ENCODE assay signal across 8 cellular contexts in genomic region chr7:520503-521161, GRCh38. TPM values are rescaled to one million over a fixed set of nuclear protein-coding genes. Genes with fewer than 3 reads are reported as not detected.
DNase-seq lines count a peak whose midpoint lies in the region; ATAC-seq and TF ChIP-seq lines count a peak whose summit lies in the region.

No MANE protein-coding gene starts in this region.

- no peak overlapping the region for H2BK120ac ChIP-seq in mesendoderm (ENCODE audit: low read depth, low read length)

- H3K9me3 ChIP-seq in heart left ventricle (no peaks in the 10 kb centered on the region), uterus (no peaks in the 10 kb centered on the region)

- no peak overlapping the region for H3K56ac ChIP-seq in mesendoderm (ENCODE audit: low read length)

- no peak overlapping the region for H3K4me2 ChIP-seq in mesendoderm (ENCODE audit: low read length)

- TF ChIP-seq POLR2A in heart left ventricle (IDR thresholded peaks at IDR 0.05) (no peak), uterus (IDR thresholded peaks at IDR 0.05) (no peak)

- no peak overlapping the region for H3K4ac ChIP-seq in mesendoderm (ENCODE audit: low read depth, low read length)

- no peak for TF ChIP-seq CTCF in heart left ventricle (IDR thresholded peaks at IDR 0.05)
- TF ChIP-seq CTCF in uterus (IDR thresholded peaks at IDR 0.05), result peak in 1 of 4 experiments; percentile 28

- 18 to 47% (median 25%) methylated on average over 3 to 63 of the region's 63 CpGs for WGBS in heart left ventricle, 4 donors
- no CpG with 5 or more reads among the region's 63 CpGs for WGBS in mesendoderm (ENCODE audit: extremely low coverage, insufficient coverage, low lambda C conversion rate)

- H3K27me3 ChIP-seq in heart left ventricle (peaks cover 0 to 64% (median 0%) of the 10 kb centered on the region in 9 donors), mesendoderm (ENCODE audit: insufficient read depth, low read length, poor library complexity) (peaks cover 32% of the 10 kb centered on the region), uterus (peaks cover 0 to 7% of the 10 kb centered on the region in 2 donors)

- H3K9me3 Mint-ChIP-seq in central memory CD8-positive, alpha-beta T cell, result no peaks in the 10 kb centered on the region

- peak overlapping the region; percentile 60 for H3K4me3 Mint-ChIP-seq in central memory CD8-positive, alpha-beta T cell

- no peaks in the 10 kb centered on the region for H3K79me1 ChIP-seq in mesendoderm (ENCODE audit: low read length)

- no peak overlapping the region for H3K27ac Mint-ChIP-seq in central memory CD8-positive, alpha-beta T cell (ENCODE audit: low read depth)

- no peak overlapping the region for H4K5ac ChIP-seq in mesendoderm (ENCODE audit: low read length)

- no peaks in the 10 kb centered on the region for H3K36me3 ChIP-seq in heart left ventricle
- H3K36me3 ChIP-seq in mesendoderm (ENCODE audit: control insufficient read depth, insufficient read depth, low read length), result no peaks in the 10 kb centered on the region
- no peaks in the 10 kb centered on the region for H3K36me3 ChIP-seq in uterus

- H3K18ac ChIP-seq in mesendoderm (ENCODE audit: low read length), result no peak overlapping the region

- no peak for DNase-seq in heart left ventricle
- no peak for DNase-seq in Right ventricle myocardium inferior (ENCODE audit: missing footprints)
- no peak for DNase-seq in central memory CD8-positive, alpha-beta T cell (ENCODE audit: low spot score in 2 of 2)
- DNase-seq in mesendoderm, result peak; percentile 21
- DNase-seq in uterus, result peak; percentile 56 to 57
- DNase-seq in NCI-H146 (lab: John Stamatoyannopoulos, UW), result no peak
- DNase-seq in iPS-NIHi7 (ENCODE audit: extremely low spot score), result no peak

- H3K36me3 Mint-ChIP-seq in central memory CD8-positive, alpha-beta T cell (ENCODE audit: insufficient read depth), result peaks cover 1% of the 10 kb centered on the region

- no peak for ATAC-seq in heart left ventricle
- ATAC-seq in Right ventricle myocardium inferior, result no peak
- no peak for ATAC-seq in central memory CD8-positive, alpha-beta T cell (replicated peaks; ENCODE audit: extremely low read depth, poor library complexity, severe bottlenecking)
- no peak for ATAC-seq in GM19328 (IDR thresholded peaks at IDR 0.05; ENCODE audit: unreplicated experiment)

- H3K4me1 ChIP-seq in heart left ventricle (peaks cover 0 to 76% (median 30%) of the 10 kb centered on the region in 12 donors), mesendoderm (ENCODE audit: control insufficient read depth, low read depth, low read length) (no peaks in the 10 kb centered on the region), uterus (peaks cover 0 to 6% of the 10 kb centered on the region in 2 donors)

- H3K79me2 ChIP-seq in mesendoderm (ENCODE audit: control insufficient read depth, insufficient read depth, low read length), result no peaks in the 10 kb centered on the region

- peak overlapping the region; percentile 86 to 97 (median 92) for H3K27ac ChIP-seq in heart left ventricle
- H3K27ac ChIP-seq in mesendoderm (ENCODE audit: low read depth, low read length), result no peak overlapping the region
- peak overlapping the region; percentile 82 to 92 for H3K27ac ChIP-seq in uterus

- peaks cover 30% of the 10 kb centered on the region for H3K27me3 Mint-ChIP-seq in central memory CD8-positive, alpha-beta T cell

- H2BK15ac ChIP-seq in mesendoderm (replicated peaks; ENCODE audit: low read depth), result no peak overlapping the region

- peak overlapping the region; percentile 80 for H3K23ac ChIP-seq in mesendoderm (ENCODE audit: low read length)

- intact Hi-C loops in heart left ventricle (cut with DNase I) (loop anchor here in 8 of 10 donors (5.0 to 10.0 kb wide), 9 partner anchors 72 to 357 kb away; partner anchors contain the start of genes DNAAF5 (in 1 of the 8), GET4 (in 1 of the 8) and PRKAR1B (in 1 of the 8)), Right ventricle myocardium inferior (cut with DNase I) (loop anchor here (2.0 to 5.0 kb wide), 2 partner anchors 122 to 144 kb away; no protein-coding TSS in a partner anchor), uterus (cut with DNase I; ENCODE audit: low total_unique reads) (loop anchor here (5.0 kb wide), 1 partner anchor 72 kb away; no protein-coding TSS in a partner anchor)

- no peak overlapping the region for H4K8ac ChIP-seq in mesendoderm (ENCODE audit: low read depth, low read length)

- no peak overlapping the region for H3K9ac ChIP-seq in mesendoderm (ENCODE audit: low read length)

- peaks cover 11% of the 10 kb centered on the region for H3K4me1 Mint-ChIP-seq in central memory CD8-positive, alpha-beta T cell

- H2BK5ac ChIP-seq in mesendoderm (ENCODE audit: low read length), result no peak overlapping the region

- H3K4me3 ChIP-seq in heart left ventricle, result peak overlapping the region; percentile 19 to 92 (median 60)
- no peak overlapping the region for H3K4me3 ChIP-seq in mesendoderm (ENCODE audit: low read length)
- peak overlapping the region; percentile 23 to 50 for H3K4me3 ChIP-seq in uterus

- no peak overlapping the region for H2AK5ac ChIP-seq in mesendoderm (ENCODE audit: low read length)

RNA-seq across cellular contexts. Expression of gene PDGFA, which starts 1.0 kb away (rescaled TPM):
- total RNA-seq in heart left ventricle (10 to 100 TPM; 19.4 to 50.9 (median 23.3) TPM), Right ventricle myocardium inferior (37.2 TPM), uterus (10 to 100 TPM; 20.9 to 35.1 (median 33.6) TPM)
- 10 to 100 TPM; 11.8 to 17.9 TPM for polyA plus RNA-seq in heart left ventricle
- polyA plus RNA-seq in mesendoderm (2013, experiment 1 of 2), result 11.3 TPM
- 11.5 TPM for polyA plus RNA-seq in mesendoderm (2013, experiment 2 of 2)

Comparison
In these comparisons a context has a peak if more than half of its experiments do, and no peak if none do; other contexts are left out.
1. DNase-seq: peak in mesendoderm (single experiment) and uterus (2 of 2); none in heart left ventricle (0 of 5), Right ventricle myocardium inferior (single experiment), central memory CD8-positive, alpha-beta T cell (0 of 2), NCI-H146 (single experiment) and iPS-NIHi7 (single experiment).